1 cellular context compared by ENCODE assay signal in genomic region chr7:26345837-26346236, GRCh38.
TF ChIP-seq lines count a peak whose summit lies in the region.

No MANE protein-coding gene starts in this region.

TF ChIP-seq in H1, 55 proteins besides CTCF, POLR2A, EP300 and RAD21:
- no peak for TF ChIP-seq SRF (IDR thresholded peaks at IDR 0.05; ENCODE audit: low read depth, low read length)
- TF ChIP-seq ATF3 (IDR thresholded peaks at IDR 0.05; ENCODE audit: insufficient read depth, low read depth, low read length), result no peak
- no peak for TF ChIP-seq CHD7 (IDR thresholded peaks at IDR 0.05; ENCODE audit: insufficient replicate concordance, low read length)
